ENCODE assay signal across 19 cellular contexts in the genomic region with DNA sequence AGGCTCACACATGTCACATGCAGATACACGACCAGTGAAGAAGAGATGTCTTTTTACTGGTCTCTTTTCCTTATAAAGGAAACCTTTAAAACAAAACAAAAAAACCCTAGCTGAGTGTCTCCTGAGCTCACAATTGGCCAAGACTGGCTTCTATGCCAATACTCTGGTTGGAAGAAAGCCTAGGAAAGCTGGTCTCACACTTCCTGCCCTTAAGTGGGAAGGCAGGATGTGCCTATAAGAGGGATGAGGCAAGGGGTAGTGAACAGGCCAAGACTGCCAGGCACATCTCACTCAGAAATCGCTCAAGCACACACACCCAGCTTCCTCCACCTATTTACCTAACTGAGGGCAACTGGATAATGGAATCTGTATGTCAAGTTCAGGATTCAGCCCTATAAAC. TPM values are rescaled to one million over a fixed set of nuclear protein-coding genes. Genes with fewer than 3 reads are reported as not detected.
DNase-seq lines count a peak whose midpoint lies in the region; ATAC-seq, FAIRE-seq and TF ChIP-seq lines count a peak whose summit lies in the region.
"Had no signal": no experiment of that assay in that cellular context is flagged by ENCODE, and none has a peak within 500 bp of the region (broad histone marks: within the 10 kb centered on the region; RNA-seq: fewer than 3 reads in every experiment).

No MANE protein-coding gene starts in this region.

- no peaks in the 10 kb centered on the region for H4K20me1 ChIP-seq in GM23248 (ENCODE audit: insufficient read depth)

- H3K36me3 ChIP-seq in GM23248 (ENCODE audit: low read depth) (no peaks in the 10 kb centered on the region), thyroid gland (no peaks in the 10 kb centered on the region), kidney (ENCODE audit: control insufficient read depth in 1 of 2, insufficient read depth in 2 of 2, low read length in 2 of 2) (no peaks in the 10 kb centered on the region)
- H3K36me3 ChIP-seq: SJCRH30, stomach had no signal

- WGBS in GM23248 (ENCODE audit: low coverage in 1 of 2, low lambda C conversion rate in 2 of 2, missing lambda C conversion rate in 2 of 2), 2 experiments: 80% methylated on average over 2 of the region's 2 CpGs
- 63 to 67% methylated on average over 2 of the region's 2 CpGs for WGBS in thyroid gland, 2 donors

- no peaks in the 10 kb centered on the region for H3K9me3 ChIP-seq in GM23248 (ENCODE audit: low read depth)
- no peaks in the 10 kb centered on the region for H3K9me3 ChIP-seq in thyroid gland
- no peaks in the 10 kb centered on the region for H3K9me3 ChIP-seq in kidney (ENCODE audit: control insufficient read depth in 1 of 2, low read length in 2 of 2)
- H3K9me3 ChIP-seq: SJCRH30, stomach had no signal

- no peak for ATAC-seq in SK-N-SH treated with all-trans-retinoic acid at 6 μM for 48 hours
- no peak for ATAC-seq in esophagus mucosa
- no peak for ATAC-seq in activated CD4-positive, CD25-positive, alpha-beta regulatory T cell treated with anti-CD3 and anti-CD28 coated beads, Interleukin-2, amount 50 U/mL, for 24 hours
- ATAC-seq: natural killer cell treated with Interleukin-12 subunit alpha and Interleukin-12 subunit beta and Interleukin-15 and Interleukin-18, amount 100 ng/mL, for 72 hours had no signal

- H3K4me3 ChIP-seq in GM23248 (no peak overlapping the region), thyroid gland (replicated peaks in 1 of 3) (no peak overlapping the region), kidney (ENCODE audit: low read length in 2 of 2) (no peak overlapping the region)
- H3K4me3 ChIP-seq: SJCRH30, stomach had no signal

- H3K9ac ChIP-seq in GM23248 (no peak overlapping the region), kidney (ENCODE audit: low read length in 2 of 2) (no peak overlapping the region)

- FAIRE-seq in kidney (lab: Jason Lieb, UNC): no peak
- FAIRE-seq: HTR-8/SVneo had no signal

- no peaks in the 10 kb centered on the region for H3K27me3 ChIP-seq in GM23248 (replicated peaks; ENCODE audit: insufficient read depth)
- no peaks in the 10 kb centered on the region for H3K27me3 ChIP-seq in thyroid gland
- H3K27me3 ChIP-seq: SJCRH30, stomach had no signal

- in situ Hi-C loops in GM23248 (cut with MboI): no loop called here

- TF ChIP-seq CTCF in thyroid gland (IDR thresholded peaks at IDR 0.05): no peak
- TF ChIP-seq CTCF in kidney (IDR thresholded peaks at IDR 0.05; ENCODE audit: borderline replicate concordance, extremely low read depth, insufficient read depth): no peak

- no peak overlapping the region for H2AFZ ChIP-seq in GM23248

- H3K27ac ChIP-seq in GM23248 (peak overlapping the region; percentile 37), thyroid gland (no peak overlapping the region), kidney (ENCODE audit: low read depth in 2 of 2, low read length in 2 of 2) (no peak overlapping the region)
- H3K27ac ChIP-seq: SJCRH30, stomach had no signal

- H3K4me1 ChIP-seq in GM23248 (ENCODE audit: insufficient read depth) (peaks cover 34% of the 10 kb centered on the region), thyroid gland (no peaks in the 10 kb centered on the region), kidney (ENCODE audit: control insufficient read depth in 1 of 2, insufficient read depth in 1 of 2, low read depth in 1 of 2, low read length in 2 of 2) (no peaks in the 10 kb centered on the region)
- H3K4me1 ChIP-seq: SJCRH30, stomach had no signal

- no peaks in the 10 kb centered on the region for H3K79me2 ChIP-seq in GM23248 (ENCODE audit: insufficient read depth)

- intact Hi-C loops in thyroid gland (cut with DNase I): no loop called here
- intact Hi-C loops in kidney (cut with DNase I): no loop called here

- peak; percentile 79 for DNase-seq in GM23248
- peak; percentile 95 for DNase-seq in fibroblast of peridontal ligament (ENCODE audit: extremely low read depth)
- DNase-seq in thyroid gland: peak; percentile 5 to 14
- DNase-seq in kidney: no peak
- DNase-seq: activated CD4-positive, alpha-beta memory T cell treated with anti-CD3 and anti-CD28 coated beads for 36 hours; activated T-cell treated with anti-CD3 and anti-CD28 coated beads, Interleukin-2, amount 50 U/mL, for 48 hours; amniotic stem cell; DMS79; foreskin melanocyte; NCI-H1694; NCI-H510A; SJCRH30; stimulated activated CD4-positive, alpha-beta T cell treated with anti-CD3 and anti-CD28 coated beads, Interleukin-15, amount 100 ng/mL, for 24 hours; stomach had no signal

- peaks cover 38% of the 10 kb centered on the region for H3F3A ChIP-seq in GM23248 (ENCODE audit: insufficient read depth)

- H3K9me2 ChIP-seq in GM23248 (ENCODE audit: insufficient read depth): no peaks in the 10 kb centered on the region

- TF ChIP-seq POLR2A in thyroid gland (IDR thresholded peaks at IDR 0.05): no peak

- H3K4me2 ChIP-seq in GM23248 (ENCODE audit: unreplicated experiment): no peak overlapping the region

TF ChIP-seq in SK-N-SH treated with all-trans-retinoic acid at 6 μM for 48 hours, 23 proteins besides CTCF, POLR2A, EP300 and RAD21:
- TF ChIP-seq CSDC2 (CRISPR knock-in tag; IDR thresholded peaks at IDR 0.05): no peak
- no peak for TF ChIP-seq CSRNP3 (CRISPR knock-in tag; IDR thresholded peaks at IDR 0.05)
- TF ChIP-seq ZNF565 (CRISPR knock-in tag; conservative IDR thresholded peaks at IDR 0.05; ENCODE audit: low read depth): no peak
- no peak for TF ChIP-seq OSR1 (CRISPR knock-in tag; IDR thresholded peaks at IDR 0.05)
- no peak for TF ChIP-seq PPARA (CRISPR knock-in tag; IDR thresholded peaks at IDR 0.05; ENCODE audit: borderline replicate concordance)
- TF ChIP-seq ZNF70 (CRISPR knock-in tag; IDR thresholded peaks at IDR 0.05): peak; percentile 45; the same call in 1 of the 2 replicates
- TF ChIP-seq ZC3H10 (CRISPR knock-in tag; IDR thresholded peaks at IDR 0.05): no peak
TF ChIP-seq in SK-N-SH treated with all-trans-retinoic acid at 6 μM for 48 hours: peak in this region for 1.

RNA-seq across cellular contexts. Expression of gene SOCS2, which starts 50.0 kb away (rescaled TPM):
- total RNA-seq in GM23248 (2014; rRNA removed; shearing (Covaris generic)): 72.6 and 80.2 TPM in 2 replicates
- polyA plus RNA-seq in GM23248 (2016; fragmentation: Nextera tagmentation; extraction: Ambion mirVana): 52.4 and 52.8 TPM in 2 replicates
- 10 to 100 TPM; 28.6 to 79.8 (median 66.9) TPM for total RNA-seq in thyroid gland
- total RNA-seq in kidney: 25.7 TPM
- polyA plus RNA-seq in kidney (ENCODE audit: insufficient read depth, low read depth, low replicate concordance): 32.2 TPM
- 5.8 TPM for total RNA-seq in esophagus mucosa

RNA-seq across cellular contexts. Expression of gene CRADD, which starts 54.7 kb away (rescaled TPM):
- total RNA-seq in GM23248 (2014; rRNA removed; shearing (Covaris generic)): 12.9 and 21.5 TPM in 2 replicates
- polyA plus RNA-seq in GM23248 (2016; fragmentation: Nextera tagmentation; extraction: Ambion mirVana): 18.6 and 19.6 TPM in 2 replicates
- total RNA-seq in thyroid gland: 10 to 100 TPM; 43.7 to 76.1 (median 51.0) TPM
- total RNA-seq in kidney: 19.1 TPM
- 28.8 TPM for polyA plus RNA-seq in kidney (ENCODE audit: insufficient read depth, low read depth, low replicate concordance)
- 22.5 TPM for total RNA-seq in esophagus mucosa
